In genomic region chr20:49312661-49313060, GRCh38 we compare ENCODE assay signal across 29 cellular contexts.
"Had no signal": no experiment of that assay in that cellular context is flagged by ENCODE, and none has a peak within 500 bp of the region (broad histone marks: within the 10 kb centered on the region; RNA-seq: fewer than 3 reads in every experiment).

No MANE protein-coding gene starts in this region.

- DNase-seq: central memory CD4-positive, alpha-beta T cell; colonic mucosa; effector CD8-positive, alpha-beta T cell; endodermal cell; foreskin fibroblast; gastrocnemius medialis; islet precursor cell; kidney glomerular epithelial cell; naive thymus-derived CD8-positive, alpha-beta T cell; stimulated activated CD4-positive, alpha-beta T cell treated with anti-CD3 and anti-CD28 coated beads, Interleukin-12 subunit alpha, Interleukin-12 subunit beta, amount 100 ng/mL, for 4 hours; stimulated activated CD4-positive, alpha-beta T cell treated with anti-CD3 and anti-CD28 coated beads, Interleukin-1b, Interleukin-23, amount 100 ng/mL, for 48 hours; stimulated activated CD4-positive, alpha-beta T cell treated with anti-CD3 and anti-CD28 coated beads, Interleukin-4, amount 100 ng/mL, for 1 hour; stimulated activated CD8-positive, alpha-beta memory T cell treated with anti-CD3 and anti-CD28 coated beads, Interleukin-4, amount 100 ng/mL, for 48 hours; stimulated activated naive CD4-positive, alpha-beta T cell; stimulated activated naive CD8-positive, alpha-beta T cell treated with anti-CD3 and anti-CD28 coated beads, Interleukin-15, amount 100 ng/mL, for 72 hours; trophoblast cell had no signal

- H3K4me2 ChIP-seq: hepatocyte, smooth muscle cell had no signal

- H3K27ac Mint-ChIP-seq: dendritic cell treated with granulocyte-macrophage colony-stimulating factor and Interleukin-4, amounts not matched to agents 40 ng/mL and 50 ng/mL, for 4 days; endodermal cell; memory B cell; mesothelial cell of epicardium; naive thymus-derived CD8-positive, alpha-beta T cell; progenitor cell of endocrine pancreas; stimulated activated naive CD8-positive, alpha-beta T cell treated with anti-CD3 and anti-CD28 coated beads, Interleukin-15, amount 100 ng/mL, for 72 hours had no signal

- H3K4me3 ChIP-seq: colonic mucosa, gastrocnemius medialis, hepatocyte, lung, smooth muscle cell, suprapubic skin, thyroid gland had no signal

- H3K36me3 ChIP-seq: colonic mucosa, gastrocnemius medialis, suprapubic skin, thyroid gland had no signal

- H3K4me1 ChIP-seq: colonic mucosa, gastrocnemius medialis, parathyroid adenoma, suprapubic skin had no signal

- H3K9me3 ChIP-seq: colonic mucosa, gastrocnemius medialis, suprapubic skin, thyroid gland had no signal

- H3K4me3 Mint-ChIP-seq: dendritic cell treated with granulocyte-macrophage colony-stimulating factor and Interleukin-4, amounts not matched to agents 40 ng/mL and 50 ng/mL, for 4 days; endodermal cell; memory B cell; mesothelial cell of epicardium; naive thymus-derived CD8-positive, alpha-beta T cell; neural crest cell; stimulated activated naive CD8-positive, alpha-beta T cell treated with anti-CD3 and anti-CD28 coated beads, Interleukin-15, amount 100 ng/mL, for 72 hours had no signal

- ATAC-seq: gastrocnemius medialis; naive thymus-derived CD8-positive, alpha-beta T cell; sciatic nerve; stimulated activated naive CD8-positive, alpha-beta T cell treated with anti-CD3 and anti-CD28 coated beads, Interleukin-15, amount 100 ng/mL, for 72 hours had no signal

- H3K36me3 Mint-ChIP-seq: mesothelial cell of epicardium had no signal

- H3K9me3 Mint-ChIP-seq: dendritic cell treated with granulocyte-macrophage colony-stimulating factor and Interleukin-4, amounts not matched to agents 40 ng/mL and 50 ng/mL, for 4 days had no signal

- H3K4me1 Mint-ChIP-seq: endodermal cell, memory B cell, mesothelial cell of epicardium, neural crest cell had no signal

- H3K27ac ChIP-seq: colonic mucosa, epithelial cell of prostate, gastrocnemius medialis, hepatocyte, parathyroid adenoma, suprapubic skin had no signal

- H3K27me3 ChIP-seq: thyroid gland had no signal

- H3K9ac ChIP-seq: parathyroid adenoma had no signal
